In genomic region chr7:158446706-158447105, GRCh38 we compare ENCODE assay signal across 23 cellular contexts.
DNase-seq lines count a peak whose midpoint lies in the region; ATAC-seq, FAIRE-seq and TF ChIP-seq lines count a peak whose summit lies in the region.
"Had no signal": no experiment of that assay in that cellular context is flagged by ENCODE, and none has a peak within 500 bp of the region (broad histone marks: within the 10 kb centered on the region; RNA-seq: fewer than 3 reads in every experiment).

No MANE protein-coding gene starts in this region.

- no peak overlapping the region for H2BK5ac ChIP-seq in mesenchymal stem cell (ENCODE audit: low read depth, low read length, poor library complexity, severe bottlenecking)

- H3K9me3 Mint-ChIP-seq in osteocyte (ENCODE audit: unreplicated experiment): peaks cover 26% of the 10 kb centered on the region
- H3K9me3 Mint-ChIP-seq: CD8-positive, alpha-beta T cell had no signal

- H4K8ac ChIP-seq in mesenchymal stem cell (ENCODE audit: low read length): no peak overlapping the region

- no peak overlapping the region for H3K4ac ChIP-seq in mesenchymal stem cell (ENCODE audit: low read depth in 1 of 2, low read length in 2 of 2)

- H3K14ac ChIP-seq in mesenchymal stem cell (ENCODE audit: low read length in 2 of 2): no peak overlapping the region

- DNase-seq in cardiac septum (ENCODE audit: low spot score): peak; percentile 51
- no peak for DNase-seq in right atrium auricular region (ENCODE audit: low spot score)
- peak; percentile 56 for DNase-seq in kidney
- peak; percentile 73 for DNase-seq in osteocyte (ENCODE audit: extremely low spot score, unreplicated experiment)
- DNase-seq in DMS153 (lab: John Stamatoyannopoulos, UW): no peak
- no peak for DNase-seq in mesenchymal stem cell
- DNase-seq: CD4-positive, CD25-positive, alpha-beta regulatory T cell; CD8-positive, alpha-beta T cell; DMS79; EL; GDM1; GOT3; HFFc6 had no signal

- FAIRE-seq in kidney (lab: Jason Lieb, UNC): no peak
- FAIRE-seq: A204.1, GM12878, H54 had no signal

- H2BK12ac ChIP-seq in mesenchymal stem cell (ENCODE audit: low read length in 2 of 2): no peak overlapping the region

- no peak for TF ChIP-seq CTCF in right atrium auricular region (IDR thresholded peaks at IDR 0.05)
- no peak for TF ChIP-seq CTCF in kidney (IDR thresholded peaks at IDR 0.05; ENCODE audit: borderline replicate concordance, extremely low read depth, insufficient read depth)
- no peak for TF ChIP-seq CTCF in osteocyte (IDR thresholded peaks at IDR 0.05)

- no peak overlapping the region for H2BK120ac ChIP-seq in mesenchymal stem cell (ENCODE audit: low read depth, low read length)

- no peak overlapping the region for H3K4me3 ChIP-seq in right atrium auricular region
- H3K4me3 ChIP-seq in kidney (ENCODE audit: low read length in 2 of 2): no peak overlapping the region
- H3K4me3 ChIP-seq in mesenchymal stem cell (ENCODE audit: insufficient read depth in 1 of 2, low read depth in 1 of 2, low read length in 2 of 2): no peak overlapping the region
- H3K4me3 ChIP-seq: BLaER1, GM12878, HAP-1 had no signal

- no peak overlapping the region for H3K4me2 ChIP-seq in mesenchymal stem cell (ENCODE audit: low read length, poor library complexity, severe bottlenecking)
- H3K4me2 ChIP-seq: BLaER1 had no signal

- H3K27me3 ChIP-seq in right atrium auricular region: no peaks in the 10 kb centered on the region
- H3K27me3 ChIP-seq in mesenchymal stem cell (ENCODE audit: control insufficient read depth in 1 of 2, insufficient read depth in 1 of 2, low read length in 2 of 2): no peaks in the 10 kb centered on the region
- H3K27me3 ChIP-seq: BLaER1 had no signal

- H3K23ac ChIP-seq in mesenchymal stem cell (ENCODE audit: low read length in 2 of 2): no peak overlapping the region

- H3K9me3 ChIP-seq in right atrium auricular region: no peaks in the 10 kb centered on the region
- no peaks in the 10 kb centered on the region for H3K9me3 ChIP-seq in kidney (ENCODE audit: control insufficient read depth in 1 of 2, low read length in 2 of 2)
- H3K9me3 ChIP-seq in mesenchymal stem cell (ENCODE audit: control insufficient read depth, low read length): no peaks in the 10 kb centered on the region
- H3K9me3 ChIP-seq: BLaER1, Caco-2, HAP-1 had no signal

- no peaks in the 10 kb centered on the region for H3K27me3 Mint-ChIP-seq in osteocyte (ENCODE audit: unreplicated experiment)
- H3K27me3 Mint-ChIP-seq: B cell; CD4-positive, CD25-positive, alpha-beta regulatory T cell had no signal

- no peak overlapping the region for H3K27ac Mint-ChIP-seq in osteocyte (ENCODE audit: unreplicated experiment)
- H3K27ac Mint-ChIP-seq: B cell; CD4-positive, CD25-positive, alpha-beta regulatory T cell; CD8-positive, alpha-beta T cell; HFFc6 had no signal

- H3K9ac ChIP-seq in kidney (ENCODE audit: low read length in 2 of 2) (no peak overlapping the region), mesenchymal stem cell (ENCODE audit: low read length) (no peak overlapping the region)
- H3K9ac ChIP-seq: BLaER1 had no signal

- ATAC-seq in GM18861 (IDR thresholded peaks at IDR 0.05; ENCODE audit: unreplicated experiment): no peak
- ATAC-seq: CD8-positive, alpha-beta T cell; GM12878 had no signal

- H4K91ac ChIP-seq in mesenchymal stem cell (ENCODE audit: low read length): no peak overlapping the region

- no peaks in the 10 kb centered on the region for H3K4me1 Mint-ChIP-seq in osteocyte (ENCODE audit: unreplicated experiment)
- H3K4me1 Mint-ChIP-seq: B cell; CD4-positive, CD25-positive, alpha-beta regulatory T cell had no signal

- H2AFZ ChIP-seq in mesenchymal stem cell (ENCODE audit: low read depth, low read length): no peak overlapping the region

- no peak overlapping the region for H3K27ac ChIP-seq in right atrium auricular region
- no peak overlapping the region for H3K27ac ChIP-seq in kidney (ENCODE audit: low read depth in 2 of 2, low read length in 2 of 2)
- H3K27ac ChIP-seq in mesenchymal stem cell (ENCODE audit: low read length, poor library complexity, severe bottlenecking): no peak overlapping the region
- H3K27ac ChIP-seq: 22Rv1, BLaER1, C4-2B had no signal

- H3K36me3 Mint-ChIP-seq in osteocyte (ENCODE audit: unreplicated experiment): no peaks in the 10 kb centered on the region
- H3K36me3 Mint-ChIP-seq: CD4-positive, CD25-positive, alpha-beta regulatory T cell; CD8-positive, alpha-beta T cell had no signal

- 77% methylated on average over 12 of the region's 12 CpGs for WGBS in mesenchymal stem cell

- no peak overlapping the region for H3K4me3 Mint-ChIP-seq in osteocyte (ENCODE audit: unreplicated experiment)
- H3K4me3 Mint-ChIP-seq: B cell; CD4-positive, CD25-positive, alpha-beta regulatory T cell; CD8-positive, alpha-beta T cell; HFFc6 had no signal

- H2BK15ac ChIP-seq in mesenchymal stem cell (ENCODE audit: low read depth, poor library complexity, severe bottlenecking): no peak overlapping the region

- H3K36me3 ChIP-seq in right atrium auricular region (no peaks in the 10 kb centered on the region), kidney (ENCODE audit: control insufficient read depth in 1 of 2, insufficient read depth in 2 of 2, low read length in 2 of 2) (no peaks in the 10 kb centered on the region), mesenchymal stem cell (ENCODE audit: control insufficient read depth in 1 of 2, insufficient read depth in 2 of 2, low read depth in 1 of 2, low read length in 2 of 2) (no peaks in the 10 kb centered on the region)
- H3K36me3 ChIP-seq: BLaER1, HAP-1 had no signal

- intact Hi-C loops in cardiac septum (cut with DNase I): no loop called here
- intact Hi-C loops in kidney (cut with DNase I): no loop called here

- H3K4me1 ChIP-seq in right atrium auricular region (no peaks in the 10 kb centered on the region), kidney (ENCODE audit: control insufficient read depth in 1 of 2, insufficient read depth in 1 of 2, low read depth in 1 of 2, low read length in 2 of 2) (no peaks in the 10 kb centered on the region), mesenchymal stem cell (ENCODE audit: control insufficient read depth, insufficient read depth, low read depth, low read length) (no peaks in the 10 kb centered on the region)
- H3K4me1 ChIP-seq: Caco-2, HAP-1 had no signal

- no peaks in the 10 kb centered on the region for H3K79me1 ChIP-seq in mesenchymal stem cell (replicated peaks; ENCODE audit: low read length, poor library complexity, severe bottlenecking)

- H2AK5ac ChIP-seq in mesenchymal stem cell (ENCODE audit: low read length, severe bottlenecking): no peak overlapping the region

- no peak overlapping the region for H3K18ac ChIP-seq in mesenchymal stem cell (ENCODE audit: low read depth in 1 of 2, low read length in 2 of 2)

Comparison
In these comparisons a context has a peak if more than half of its experiments do, and no peak if none do; other contexts are left out.
1. DNase-seq: peak in cardiac septum (single experiment), kidney (single experiment) and osteocyte (single experiment); none in right atrium auricular region (single experiment), DMS153 (single experiment) and mesenchymal stem cell (single experiment).